In the genomic region with DNA sequence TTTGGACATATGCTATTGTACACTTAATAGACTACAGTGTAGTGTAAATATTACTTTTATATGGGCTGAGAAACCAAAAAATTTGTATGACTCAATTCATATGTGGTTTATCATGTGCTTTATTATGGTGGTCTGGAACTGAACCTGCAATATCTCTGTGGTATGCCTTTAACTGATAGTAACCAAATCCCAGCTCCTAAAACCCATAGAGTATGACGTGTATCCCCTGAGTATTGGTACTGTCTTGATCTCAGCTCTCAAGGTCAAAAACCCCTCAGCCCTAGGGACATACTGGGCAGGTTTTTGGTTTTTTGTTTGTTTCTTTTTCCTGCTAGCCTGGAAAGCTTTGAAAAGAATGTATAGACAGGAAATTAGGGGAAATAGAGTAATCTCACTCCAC, we compare ENCODE assay signal across 19 cellular contexts. TPM values are rescaled to one million over a fixed set of nuclear protein-coding genes. Genes with fewer than 3 reads are reported as not detected.
"Had no signal": no experiment of that assay in that cellular context is flagged by ENCODE, and none has a peak within 500 bp of the region (broad histone marks: within the 10 kb centered on the region; RNA-seq: fewer than 3 reads in every experiment).

No MANE protein-coding gene starts in this region.

- H3K4me3 ChIP-seq: hepatocyte, lower lobe of right lung, ovary, smooth muscle cell had no signal

- H3K4me3 Mint-ChIP-seq: activated CD4-positive, alpha-beta T cell treated with anti-CD3 and anti-CD28 coated beads, Interleukin-2, amount 10 ng/mL, durations not matched to agents 24 days and 14 days; activated naive CD8-positive, alpha-beta T cell; activated T-helper 1 cell treated with anti-CD3 and anti-CD28 coated beads, Interleukin-12 subunit alpha, Interleukin-12 subunit beta, Interleukin-2, Interleukin-4 antibody, amounts not matched to agents 30 ng/mL and 10 ng/mL and 1 ng/mL, durations not matched to agents 14 hours and 24 hours and 36 hours; natural killer cell; stimulated activated memory B cell treated with anti-CD40 and anti-IgM and Interleukin-4, amounts not matched to agents 10 μg/mL and 1 μg/mL and 100 μg/mL, for 72 hours; T-helper 1 cell treated with Interleukin-12 subunit alpha and Interleukin-12 subunit beta and Interleukin-4 antibody, amounts not matched to agents 30 μg/mL and 1 μg/mL, for 36 hours had no signal

- H3K36me3 Mint-ChIP-seq: activated naive CD8-positive, alpha-beta T cell; natural killer cell; stimulated activated memory B cell treated with anti-CD40 and anti-IgM and Interleukin-4, amounts not matched to agents 10 μg/mL and 1 μg/mL and 100 μg/mL, for 72 hours had no signal

- DNase-seq: activated CD4-positive, alpha-beta T cell treated with anti-CD3 and anti-CD28 coated beads, Interleukin-2, amount 10 ng/mL, durations not matched to agents 24 days and 14 days; anterior cingulate cortex; cerebellar nuclear complex; effector CD4-positive, alpha-beta T cell; foreskin keratinocyte; islet precursor cell; lower lobe of right lung; natural killer cell; ovary; stimulated activated CD4-positive, alpha-beta T cell treated with anti-CD3 and anti-CD28 coated beads, Interleukin-4, amount 100 ng/mL, for 24 hours had no signal

- H3K27ac Mint-ChIP-seq: activated CD4-positive, alpha-beta T cell treated with anti-CD3 and anti-CD28 coated beads, Interleukin-2, amount 10 ng/mL, durations not matched to agents 24 days and 14 days; activated naive CD8-positive, alpha-beta T cell; activated T-helper 1 cell treated with anti-CD3 and anti-CD28 coated beads, Interleukin-12 subunit alpha, Interleukin-12 subunit beta, Interleukin-2, Interleukin-4 antibody, amounts not matched to agents 30 ng/mL and 10 ng/mL and 1 ng/mL, durations not matched to agents 14 hours and 24 hours and 36 hours; natural killer cell; stimulated activated memory B cell treated with anti-CD40 and anti-IgM and Interleukin-4, amounts not matched to agents 10 μg/mL and 1 μg/mL and 100 μg/mL, for 72 hours had no signal

- H3K4me1 Mint-ChIP-seq: natural killer cell had no signal

- ATAC-seq: esophagus mucosa; foreskin keratinocyte; lower lobe of right lung; natural killer cell; sciatic nerve; stimulated activated memory B cell treated with anti-CD40 and anti-IgM and Interleukin-4, amounts not matched to agents 10 μg/mL and 1 μg/mL and 100 μg/mL, for 72 hours had no signal

- H3K9me3 Mint-ChIP-seq: activated CD4-positive, alpha-beta T cell treated with anti-CD3 and anti-CD28 coated beads, Interleukin-2, amount 10 ng/mL, durations not matched to agents 24 days and 14 days; activated T-helper 1 cell treated with anti-CD3 and anti-CD28 coated beads, Interleukin-12 subunit alpha, Interleukin-12 subunit beta, Interleukin-2, Interleukin-4 antibody, amounts not matched to agents 30 ng/mL and 10 ng/mL and 1 ng/mL, durations not matched to agents 14 hours and 24 hours and 36 hours; natural killer cell; stimulated activated memory B cell treated with anti-CD40 and anti-IgM and Interleukin-4, amounts not matched to agents 10 μg/mL and 1 μg/mL and 100 μg/mL, for 72 hours; T-helper 1 cell treated with Interleukin-12 subunit alpha and Interleukin-12 subunit beta and Interleukin-4 antibody, amounts not matched to agents 30 μg/mL and 1 μg/mL, for 36 hours had no signal

- H3K27me3 Mint-ChIP-seq: activated CD4-positive, alpha-beta T cell treated with anti-CD3 and anti-CD28 coated beads, Interleukin-2, amount 10 ng/mL, durations not matched to agents 24 days and 14 days; activated naive CD8-positive, alpha-beta T cell; stimulated activated memory B cell treated with anti-CD40 and anti-IgM and Interleukin-4, amounts not matched to agents 10 μg/mL and 1 μg/mL and 100 μg/mL, for 72 hours had no signal

RNA-seq across cellular contexts. Expression of a gene that starts 42.2 kb away (rescaled TPM):
- total RNA-seq: bronchial epithelial cell, foreskin keratinocyte, smooth muscle cell had no signal
